In the genomic region with DNA sequence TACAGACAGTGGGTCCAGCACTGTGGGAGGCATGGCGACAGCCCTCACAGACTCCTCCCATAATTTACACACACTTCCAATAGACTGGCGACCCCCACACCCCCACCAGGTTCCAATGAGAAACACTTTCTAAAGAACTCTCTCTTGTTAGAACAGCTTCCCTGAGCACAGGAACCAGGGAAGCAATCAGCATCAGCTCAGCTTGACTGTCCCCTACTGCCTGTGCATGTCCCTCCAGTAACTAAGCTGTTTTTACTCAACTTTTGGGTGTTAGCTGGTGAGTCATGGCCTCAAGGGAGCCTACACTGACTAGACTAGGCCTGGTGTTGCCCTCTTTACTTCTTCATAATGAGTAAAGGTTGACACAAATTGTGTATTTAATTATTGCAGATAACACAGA, we compare ENCODE assay signal across 2 cellular contexts.
TF ChIP-seq lines count a peak whose summit lies in the region.

No MANE protein-coding gene starts in this region.

TF ChIP-seq in GM12878, 131 proteins besides CTCF, POLR2A, EP300 and RAD21 (continued from another document and continues in another):
- TF ChIP-seq SKIL (IDR thresholded peaks at IDR 0.05; ENCODE audit: low read depth, poor library complexity, severe bottlenecking): peak; percentile 79
- no peak for TF ChIP-seq ZZZ3 (IDR thresholded peaks at IDR 0.05; ENCODE audit: control insufficient read depth, insufficient read length, low read depth)
- 0 out of 2 replicates have a peak, but pooled peaks have one; percentile 13 for TF ChIP-seq GATAD2B (conservative IDR thresholded peaks at IDR 0.05; ENCODE audit: low read depth)
- peak; percentile 88 for TF ChIP-seq BCL3 (IDR thresholded peaks at IDR 0.05; ENCODE audit: borderline replicate concordance, insufficient read depth, low read depth, low read length, poor library complexity, severe bottlenecking)
- 0 out of 2 replicates have a peak, but pooled peaks have one; percentile 50 for TF ChIP-seq POLR2AphosphoS2 (IDR thresholded peaks at IDR 0.05; ENCODE audit: low read depth, low read length)
- no peak for TF ChIP-seq SRF (IDR thresholded peaks at IDR 0.05; ENCODE audit: low read depth in 2 of 2, low read length in 2 of 2)
- TF ChIP-seq TCF7 (IDR thresholded peaks at IDR 0.05; ENCODE audit: borderline replicate concordance): no peak
- TF ChIP-seq SMAD1 (IDR thresholded peaks at IDR 0.05; ENCODE audit: low read depth, partially characterized antibody): peak; percentile 18
- no peak for TF ChIP-seq ZNF274 (IDR thresholded peaks at IDR 0.05; ENCODE audit: insufficient read depth, insufficient read length)
- TF ChIP-seq DPF2 (IDR thresholded peaks at IDR 0.05): 0 out of 2 replicates have a peak, but pooled peaks have one; percentile 24
- TF ChIP-seq ZNF687 (IDR thresholded peaks at IDR 0.05): peak; percentile 53; the same call in 1 of the 2 replicates
- peak; percentile 42; the same call in 1 of the 2 replicates for TF ChIP-seq BCL11A (IDR thresholded peaks at IDR 0.05; ENCODE audit: low read depth, low read length)
- 0 out of 2 replicates have a peak, but pooled peaks have one; percentile 58 for TF ChIP-seq HDGF (IDR thresholded peaks at IDR 0.05)
- TF ChIP-seq YY1 (IDR thresholded peaks at IDR 0.05; ENCODE audit: low read depth, low read length): 0 out of 2 replicates have a peak, but pooled peaks have one; percentile 44
- TF ChIP-seq TAF1 (IDR thresholded peaks at IDR 0.05; ENCODE audit: borderline replicate concordance, low read depth, low read length): 0 out of 2 replicates have a peak, but pooled peaks have one; percentile 5
- TF ChIP-seq JUNB (IDR thresholded peaks at IDR 0.05): peak; percentile 66
- peak; percentile 91 for TF ChIP-seq MEF2B (IDR thresholded peaks at IDR 0.05; ENCODE audit: partially characterized antibody, poor library complexity, severe bottlenecking)
- TF ChIP-seq ZBED1 (IDR thresholded peaks at IDR 0.05; ENCODE audit: borderline replicate concordance): peak; percentile 22; the same call in 1 of the 2 replicates
- peak; percentile 46; the same call in 1 of the 2 replicates for TF ChIP-seq CREM (IDR thresholded peaks at IDR 0.05; ENCODE audit: low read depth)

TF ChIP-seq in SK-N-SH treated with all-trans-retinoic acid at 6 μM for 48 hours, 23 proteins besides CTCF, POLR2A, EP300 and RAD21 (continued from another document):
- TF ChIP-seq, protein P1, sequence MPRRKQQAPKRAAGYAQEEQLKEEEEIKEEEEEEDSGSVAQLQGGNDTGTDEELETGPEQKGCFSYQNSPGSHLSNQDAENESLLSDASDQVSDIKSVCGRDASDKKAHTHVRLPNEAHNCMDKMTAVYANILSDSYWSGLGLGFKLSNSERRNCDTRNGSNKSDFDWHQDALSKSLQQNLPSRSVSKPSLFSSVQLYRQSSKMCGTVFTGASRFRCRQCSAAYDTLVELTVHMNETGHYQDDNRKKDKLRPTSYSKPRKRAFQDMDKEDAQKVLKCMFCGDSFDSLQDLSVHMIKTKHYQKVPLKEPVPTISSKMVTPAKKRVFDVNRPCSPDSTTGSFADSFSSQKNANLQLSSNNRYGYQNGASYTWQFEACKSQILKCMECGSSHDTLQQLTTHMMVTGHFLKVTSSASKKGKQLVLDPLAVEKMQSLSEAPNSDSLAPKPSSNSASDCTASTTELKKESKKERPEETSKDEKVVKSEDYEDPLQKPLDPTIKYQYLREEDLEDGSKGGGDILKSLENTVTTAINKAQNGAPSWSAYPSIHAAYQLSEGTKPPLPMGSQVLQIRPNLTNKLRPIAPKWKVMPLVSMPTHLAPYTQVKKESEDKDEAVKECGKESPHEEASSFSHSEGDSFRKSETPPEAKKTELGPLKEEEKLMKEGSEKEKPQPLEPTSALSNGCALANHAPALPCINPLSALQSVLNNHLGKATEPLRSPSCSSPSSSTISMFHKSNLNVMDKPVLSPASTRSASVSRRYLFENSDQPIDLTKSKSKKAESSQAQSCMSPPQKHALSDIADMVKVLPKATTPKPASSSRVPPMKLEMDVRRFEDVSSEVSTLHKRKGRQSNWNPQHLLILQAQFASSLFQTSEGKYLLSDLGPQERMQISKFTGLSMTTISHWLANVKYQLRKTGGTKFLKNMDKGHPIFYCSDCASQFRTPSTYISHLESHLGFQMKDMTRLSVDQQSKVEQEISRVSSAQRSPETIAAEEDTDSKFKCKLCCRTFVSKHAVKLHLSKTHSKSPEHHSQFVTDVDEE (CRISPR knock-in tag; IDR thresholded peaks at IDR 0.05): no peak
- no peak for TF ChIP-seq RARB (CRISPR knock-in tag; IDR thresholded peaks at IDR 0.05)
- no peak for TF ChIP-seq ESRRG (CRISPR knock-in tag; IDR thresholded peaks at IDR 0.05)
- no peak for TF ChIP-seq ZFP3 (CRISPR knock-in tag; IDR thresholded peaks at IDR 0.05)
- no peak for TF ChIP-seq ISL1 (CRISPR knock-in tag; IDR thresholded peaks at IDR 0.05)
- no peak for TF ChIP-seq ARNTL (CRISPR knock-in tag; IDR thresholded peaks at IDR 0.05; ENCODE audit: borderline replicate concordance, low read depth)
- TF ChIP-seq OSR1 (CRISPR knock-in tag; IDR thresholded peaks at IDR 0.05): no peak
- TF ChIP-seq CREB5 (CRISPR knock-in tag; IDR thresholded peaks at IDR 0.05; ENCODE audit: low read depth): no peak
- no peak for TF ChIP-seq ZFP30 (CRISPR knock-in tag; IDR thresholded peaks at IDR 0.05)
- TF ChIP-seq BACH2 (CRISPR knock-in tag; IDR thresholded peaks at IDR 0.05; ENCODE audit: borderline replicate concordance): no peak
- no peak for TF ChIP-seq PPARA (CRISPR knock-in tag; IDR thresholded peaks at IDR 0.05; ENCODE audit: borderline replicate concordance)
- no peak for TF ChIP-seq ZNF70 (CRISPR knock-in tag; IDR thresholded peaks at IDR 0.05)
- TF ChIP-seq CSDC2 (CRISPR knock-in tag; IDR thresholded peaks at IDR 0.05): no peak
- TF ChIP-seq ZNF8 (CRISPR knock-in tag; IDR thresholded peaks at IDR 0.05): no peak
- no peak for TF ChIP-seq SNAI2 (CRISPR knock-in tag; IDR thresholded peaks at IDR 0.05)
